Comparison of ENCODE assay signal across 9 cellular contexts in the genomic region with DNA sequence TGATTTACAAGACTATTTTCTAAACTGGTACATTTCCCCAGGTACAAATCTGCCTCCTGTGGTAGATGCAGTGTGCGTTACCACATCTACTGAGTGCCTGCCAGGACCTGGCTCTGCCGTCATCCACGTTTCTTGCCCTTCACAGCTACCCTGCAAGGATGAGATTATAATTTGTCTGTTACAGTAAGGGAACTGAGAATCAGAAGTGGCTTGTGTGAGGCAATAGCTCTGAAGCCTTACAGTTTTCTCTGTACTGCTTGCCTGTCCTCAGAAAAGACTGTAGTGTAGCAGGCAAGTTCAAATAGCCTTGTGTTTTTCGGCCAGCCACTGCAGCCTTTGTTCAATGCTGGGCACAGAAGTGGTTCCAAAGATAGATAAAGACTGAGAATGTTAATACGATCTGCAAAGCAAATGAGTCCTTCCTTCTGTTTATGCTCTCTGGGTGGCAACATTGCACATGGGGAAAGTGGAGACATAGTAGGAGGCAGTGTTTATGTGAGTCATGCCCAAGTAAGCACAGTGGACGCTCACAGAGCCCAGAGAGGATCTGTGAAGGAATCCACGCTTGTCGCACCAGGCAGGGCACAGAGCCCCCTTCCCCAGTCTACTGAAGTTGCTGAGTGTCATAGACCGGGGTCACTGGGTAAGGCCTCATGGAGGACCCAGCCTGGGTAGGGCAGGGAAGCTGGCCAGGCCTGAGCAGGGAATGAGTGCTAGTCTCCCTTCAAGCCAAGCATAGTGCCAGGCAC. TPM values are rescaled to one million over a fixed set of nuclear protein-coding genes. Genes with fewer than 3 reads are reported as not detected.
DNase-seq lines count a peak whose midpoint lies in the region; ATAC-seq and TF ChIP-seq lines count a peak whose summit lies in the region.
"Had no signal": no experiment of that assay in that cellular context is flagged by ENCODE, and none has a peak within 500 bp of the region (broad histone marks: within the 10 kb centered on the region; RNA-seq: fewer than 3 reads in every experiment).

No MANE protein-coding gene starts in this region.

- no peaks in the 10 kb centered on the region for H3K9me3 ChIP-seq in MG63
- H3K9me3 ChIP-seq in thoracic aorta, result no peaks in the 10 kb centered on the region
- no peaks in the 10 kb centered on the region for H3K9me3 ChIP-seq in CD8-positive, alpha-beta memory T cell (ENCODE audit: low read length)

- H3K36me3 Mint-ChIP-seq in CD8-positive, alpha-beta memory T cell, result peaks cover 2 to 11% (median 3%) of the 10 kb centered on the region in 3 donors
- H3K36me3 Mint-ChIP-seq: IgD-negative memory B cell had no signal

- H3K4me1 ChIP-seq in thoracic aorta (ENCODE audit: control insufficient read depth in 1 of 2, low read depth in 2 of 2), result peaks cover 77 to 99% of the 10 kb centered on the region in 2 donors
- H3K4me1 ChIP-seq in CD8-positive, alpha-beta memory T cell (ENCODE audit: insufficient read depth, low read length), result peaks cover 17% of the 10 kb centered on the region

- no peaks in the 10 kb centered on the region for H3K27me3 ChIP-seq in MG63
- no peaks in the 10 kb centered on the region for H3K27me3 ChIP-seq in thoracic aorta (replicated peaks; ENCODE audit: insufficient read depth)
- no peaks in the 10 kb centered on the region for H3K27me3 ChIP-seq in CD8-positive, alpha-beta memory T cell (ENCODE audit: insufficient read depth, low read length, poor library complexity, severe bottlenecking)

- H3K27me3 Mint-ChIP-seq in CD8-positive, alpha-beta memory T cell, result no peaks in the 10 kb centered on the region
- H3K27me3 Mint-ChIP-seq: IgD-negative memory B cell had no signal

- H3K36me3 ChIP-seq in MG63 (peaks cover 40% of the 10 kb centered on the region), thoracic aorta (peaks cover 27% of the 10 kb centered on the region)
- H3K36me3 ChIP-seq in CD8-positive, alpha-beta memory T cell (ENCODE audit: insufficient read depth, low read length), result peaks cover 8% of the 10 kb centered on the region

- peaks cover 19 to 27% (median 19%) of the 10 kb centered on the region in 3 donors for H3K4me1 Mint-ChIP-seq in CD8-positive, alpha-beta memory T cell
- H3K4me1 Mint-ChIP-seq: IgD-negative memory B cell had no signal

- H3K4me3 Mint-ChIP-seq in CD8-positive, alpha-beta memory T cell, result no peak overlapping the region
- H3K4me3 Mint-ChIP-seq: IgD-negative memory B cell had no signal

- peak overlapping the region; percentile 97 to 98 for H3K27ac ChIP-seq in thoracic aorta
- no peak overlapping the region for H3K27ac ChIP-seq in CD8-positive, alpha-beta memory T cell (ENCODE audit: low read depth, low read length)

- DNase-seq in MG63 (peak; percentile 77), anterior cingulate cortex (lab: John Stamatoyannopoulos, UW) (peak in 38 of 58 donors; percentile 25 to 85 (median 50)), inferior parietal cortex (ENCODE audit: extremely low spot score) (peak; percentile 79), thoracic aorta (ENCODE audit: low spot score) (no peak), NCI-H2107 (lab: John Stamatoyannopoulos, UW) (no peak)
- DNase-seq in CD8-positive, alpha-beta memory T cell, result no peak

- TF ChIP-seq CTCF in thoracic aorta (IDR thresholded peaks at IDR 0.05), result no peak

- ATAC-seq in thoracic aorta (ENCODE audit: insufficient number of reproducible peaks, low FRiP score, low read depth) (peak; percentile 2), HG03108 (IDR thresholded peaks at IDR 0.05; ENCODE audit: unreplicated experiment) (no peak), HG02884 (IDR thresholded peaks at IDR 0.05; ENCODE audit: unreplicated experiment) (no peak)

- no peaks in the 10 kb centered on the region for H3K9me3 Mint-ChIP-seq in CD8-positive, alpha-beta memory T cell
- H3K9me3 Mint-ChIP-seq: IgD-negative memory B cell had no signal

- POLR2A ChIA-PET in CD8-positive, alpha-beta memory T cell (lab: Charles Lee), result no interaction called here

- CTCF ChIA-PET in CD8-positive, alpha-beta memory T cell (lab: Charles Lee), result interaction anchor here (1.2 kb wide), 1 partner anchor 77 kb away, joined by 5 read pairs; no protein-coding TSS in a partner anchor

- peak overlapping the region in 1 of 8 donors; percentile 81 for H3K27ac Mint-ChIP-seq in CD8-positive, alpha-beta memory T cell
- H3K27ac Mint-ChIP-seq: IgD-negative memory B cell had no signal

- H3K4me3 ChIP-seq in MG63 (no peak overlapping the region), thoracic aorta (peak overlapping the region; percentile 22)
- H3K4me3 ChIP-seq in CD8-positive, alpha-beta memory T cell (ENCODE audit: low read length), result no peak overlapping the region

RNA-seq across cellular contexts. Expression of a gene that starts 49.1 kb away (rescaled TPM):
- total RNA-seq in MG63 (2014; rRNA removed; shearing (Covaris generic); ENCODE audit: low replicate concordance), result 37.9 and 42.4 TPM in 2 replicates
- 100 to 1,000 TPM; 791 to 989 TPM for total RNA-seq in thoracic aorta
- total RNA-seq in CD8-positive, alpha-beta memory T cell, result 100 to 1,000 TPM; 146 to 147 TPM
- 32.4 TPM for polyA plus RNA-seq in CD8-positive, alpha-beta memory T cell

Comparison
In these comparisons a context has a peak if more than half of its experiments do, and no peak if none do; other contexts are left out.
1. DNase-seq: peak in MG63 (single experiment), anterior cingulate cortex (38 of 58) and inferior parietal cortex (single experiment); none in thoracic aorta (single experiment), NCI-H2107 (single experiment) and CD8-positive, alpha-beta memory T cell (0 of 5).
2. RNA of a gene that starts 49.1 kb away (total RNA-seq): 791 to 989 TPM in thoracic aorta; 146 to 147 TPM in CD8-positive, alpha-beta memory T cell and 37.9 to 42.4 TPM in MG63; every median in the first group is over 4 times any median in the second.